11 cellular contexts compared by ENCODE assay signal in genomic region chr3:9934993-9935392, GRCh38. TPM values are rescaled to one million over a fixed set of nuclear protein-coding genes. Genes with fewer than 3 reads are reported as not detected.
A peak's percentile ranks its signal among the peaks of the same experiment; 100 is the strongest.
DNase-seq lines count a peak whose midpoint lies in the region; ATAC-seq, FAIRE-seq and TF ChIP-seq lines count a peak whose summit lies in the region.
"Had no signal": no experiment of that assay in that cellular context is flagged by ENCODE, and none has a peak within 500 bp of the region (broad histone marks: within the 10 kb centered on the region; RNA-seq: fewer than 3 reads in every experiment).

No MANE protein-coding gene starts in this region.

- peak overlapping the region; percentile 91 for H3K4me2 ChIP-seq in PC-3 (ENCODE audit: low read length)

- CTCF ChIA-PET in PC-3 (lab: Charles Lee) = interaction anchor here (1.2 kb wide), 1 partner anchor 11 kb away, joined by 10 read pairs; no protein-coding TSS in a partner anchor

- intact Hi-C loops in PC-3 (cut with micrococcal nuclease) (loop anchor here (5.0 kb wide), 1 partner anchor 218 kb away; no protein-coding TSS in a partner anchor), gastrocnemius medialis (cut with DNase I; ENCODE audit: low total_unique reads) (loop anchor here (5.0 to 10.0 kb wide), 2 partner anchors 210 to 292 kb away; partner anchors contain the start of gene VHL)

- TF ChIP-seq CTCF in GM06990 (IDR thresholded peaks at IDR 0.05; ENCODE audit: insufficient read depth, low read length, poor library complexity, severe bottlenecking) (no peak), PC-3 (conservative IDR thresholded peaks at IDR 0.05; ENCODE audit: low read depth, low read length) (no peak), gastrocnemius medialis (IDR thresholded peaks at IDR 0.05 in 4 of 5, conservative IDR thresholded peaks at IDR 0.05 in 1 of 5) (no peak), foreskin fibroblast (IDR thresholded peaks at IDR 0.05; ENCODE audit: low read depth, low read length) (no peak)

- H3K9me3 ChIP-seq in PC-3 (ENCODE audit: low read length) (no peaks in the 10 kb centered on the region), duodenal mucosa (ENCODE audit: control insufficient read depth in 1 of 2, low read length in 2 of 2) (no peaks in the 10 kb centered on the region), gastrocnemius medialis (no peaks in the 10 kb centered on the region)

- H3K79me2 ChIP-seq in PC-3 (ENCODE audit: low read length) = peaks cover 19% of the 10 kb centered on the region

- no peak for FAIRE-seq in HTR-8/SVneo (lab: Jason Lieb, UNC)

- no peak overlapping the region for H2AFZ ChIP-seq in PC-3 (ENCODE audit: low read length)

- BruUV-seq in PC-3 (replicated peaks; lab: Mats Ljungman, UMichigan) = no TSS peak

- H3K4me3 ChIP-seq in GM06990 (replicated peaks; ENCODE audit: low read depth, low read length) (peak overlapping the region; percentile 78), PC-3 (ENCODE audit: low read length) (peak overlapping the region; percentile 72; the same call in 1 of the 2 replicates), duodenal mucosa (ENCODE audit: low read depth in 1 of 2, low read length in 2 of 2) (peak overlapping the region; percentile 88 to 92), gastrocnemius medialis (peak overlapping the region in 3 of 4 donors; percentile 85 to 89 (median 86)), foreskin fibroblast (ENCODE audit: low read depth in 1 of 2, low read length in 2 of 2) (no peak overlapping the region)

- no peaks in the 10 kb centered on the region for H4K20me1 ChIP-seq in PC-3 (ENCODE audit: low read length)

- no peak for TF ChIP-seq POLR2A in gastrocnemius medialis (IDR thresholded peaks at IDR 0.05)

- no peaks in the 10 kb centered on the region for H3F3A ChIP-seq in PC-3 (ENCODE audit: low read length, unreplicated experiment)

- H3K9ac ChIP-seq in PC-3 (ENCODE audit: low read length) (no peak overlapping the region), duodenal mucosa (ENCODE audit: low read depth in 1 of 2, low read length in 2 of 2) (peak overlapping the region; percentile 87)

- ATAC-seq in PC-3 = no peak
- ATAC-seq in gastrocnemius medialis = no peak
- ATAC-seq in GM19395 (IDR thresholded peaks at IDR 0.05; ENCODE audit: unreplicated experiment) = no peak

- POLR2A ChIA-PET in PC-3 (lab: Charles Lee; ENCODE audit: unreplicated experiment) = interaction anchor here (0.6 to 1.2 kb wide), 3 partner anchors 12 to 127 kb away, joined by 3 to 4 read pairs (median 3); partner anchors contain the start of gene EMC3

- peaks cover 9% of the 10 kb centered on the region for H3K36me3 ChIP-seq in GM06990 (ENCODE audit: control insufficient read depth, insufficient read depth, low read length)
- H3K36me3 ChIP-seq in PC-3 (ENCODE audit: low read depth, low read length) = peaks cover 10% of the 10 kb centered on the region
- H3K36me3 ChIP-seq in duodenal mucosa (ENCODE audit: control insufficient read depth in 1 of 2, insufficient read depth in 2 of 2, low read length in 2 of 2) = peaks cover 3 to 25% of the 10 kb centered on the region in 2 donors
- H3K36me3 ChIP-seq in gastrocnemius medialis = peaks cover 0 to 42% of the 10 kb centered on the region in 2 donors

- in situ Hi-C loops in gastrocnemius medialis (cut with MboI; ENCODE audit: low sequenced_read_pairs in 4 of 4) = loop anchor here in 2 of 4 donors (10.0 kb wide), 2 partner anchors 90 kb away; partner anchors contain the start of genes FANCD2 (in 1 of the 2) and RPUSD3 (in 1 of the 2)

- no peak for DNase-seq in GM06990 (ENCODE audit: extremely low read depth, insufficient read length)
- peak; percentile 22 for DNase-seq in PC-3
- no peak for DNase-seq in gastrocnemius medialis
- DNase-seq in HTR-8/SVneo (ENCODE audit: insufficient read length, low spot score) = no peak
- DNase-seq in NCI-H1092 treated with DMSO at 0.1 percent for 48 hours (lab: John Stamatoyannopoulos, UW) = no peak
- DNase-seq in foreskin fibroblast = no peak
- DNase-seq: NCI-H1105 treated with DMSO at 0.1 percent for 48 hours; SHP77; stimulated activated CD4-positive, alpha-beta T cell treated with anti-CD3 and anti-CD28 coated beads, Interleukin-4, amount 100 ng/mL, for 4 hours had no signal

- H3K27ac ChIP-seq in PC-3 (ENCODE audit: low read length) (no peak overlapping the region), duodenal mucosa (ENCODE audit: low read depth, low read length) (no peak overlapping the region), gastrocnemius medialis (peak overlapping the region in 2 of 4 donors; percentile 96 to 97)

- no peaks in the 10 kb centered on the region for H3K27me3 ChIP-seq in GM06990 (replicated peaks; ENCODE audit: control insufficient read depth, insufficient read depth, low read length)
- no peaks in the 10 kb centered on the region for H3K27me3 ChIP-seq in PC-3 (ENCODE audit: low read length)
- H3K27me3 ChIP-seq in duodenal mucosa (ENCODE audit: control insufficient read depth in 1 of 2, insufficient read depth in 2 of 2, low read length in 2 of 2) = no peaks in the 10 kb centered on the region
- no peaks in the 10 kb centered on the region for H3K27me3 ChIP-seq in gastrocnemius medialis

- H3K9me2 ChIP-seq in PC-3 (replicated peaks; ENCODE audit: low read length) = no peaks in the 10 kb centered on the region

- peaks cover 33% of the 10 kb centered on the region for H3K4me1 ChIP-seq in PC-3 (ENCODE audit: insufficient read depth, low read length)
- H3K4me1 ChIP-seq in duodenal mucosa (ENCODE audit: control insufficient read depth in 1 of 2, insufficient read depth in 2 of 2, low read length in 2 of 2) = peaks cover 16 to 25% of the 10 kb centered on the region in 2 donors
- peaks cover 27 to 29% of the 10 kb centered on the region in 2 donors for H3K4me1 ChIP-seq in gastrocnemius medialis

RNA-seq across cellular contexts. Expression of gene CRELD1, which starts 1.4 kb away (rescaled TPM):
- total RNA-seq in PC-3 (2014; rRNA removed) (22.0 and 28.3 TPM in 2 replicates), gastrocnemius medialis (10 to 100 TPM; 31.6 to 42.3 (median 37.1) TPM)

RNA-seq across cellular contexts. Expression of gene PRRT3, which starts 17.2 kb away (rescaled TPM):
- total RNA-seq in PC-3 (2014; rRNA removed) = 4.4 and 5.0 TPM in 2 replicates
- 1 to 10 TPM in 3 of 4 donors, under 1 TPM in 1; 0.92 to 7.4 (median 2.5) TPM for total RNA-seq in gastrocnemius medialis

RNA-seq across cellular contexts. Expression of gene IL17RC, which starts 18.1 kb away (rescaled TPM):
- 116 and 138 TPM in 2 replicates for total RNA-seq in PC-3 (2014; rRNA removed)
- 10 to 100 TPM; 14.8 to 67.3 (median 47.2) TPM for total RNA-seq in gastrocnemius medialis

RNA-seq across cellular contexts. Expression of gene IL17RE, which starts 32.3 kb away (rescaled TPM):
- total RNA-seq in PC-3 (2014; rRNA removed) (4.0 and 4.7 TPM in 2 replicates), gastrocnemius medialis (1 to 10 TPM in 1 of 4 donors, under 1 TPM in 2, not detected in 1; 0.20 to 1.5 (median 0.64) TPM)

RNA-seq across cellular contexts. Expression of gene JAGN1, which starts 44.6 kb away (rescaled TPM):
- 32.5 and 34.1 TPM in 2 replicates for total RNA-seq in PC-3 (2014; rRNA removed)
- total RNA-seq in gastrocnemius medialis = 10 to 100 TPM; 42.8 to 96.4 (median 67.0) TPM

Comparison
In these comparisons a context has a peak if more than half of its experiments do, and no peak if none do; other contexts are left out.
1. H3K4me3 ChIP-seq: peak in GM06990 (single experiment), PC-3 (single experiment), duodenal mucosa (2 of 2) and gastrocnemius medialis (3 of 4); none in foreskin fibroblast (0 of 2).